Comparison of ENCODE assay signal across 31 cellular contexts in genomic region chr16:86835981-86836380, GRCh38.
"Had no signal": no experiment of that assay in that cellular context is flagged by ENCODE, and none has a peak within 500 bp of the region (broad histone marks: within the 10 kb centered on the region; RNA-seq: fewer than 3 reads in every experiment).

No MANE protein-coding gene starts in this region.

- H3K9me3 ChIP-seq: SJCRH30 had no signal

- H3K27me3 ChIP-seq: brain microvascular endothelial cell, MG63, SJCRH30 had no signal

- H3K4me1 ChIP-seq: SJCRH30 had no signal

- H3K4me3 ChIP-seq: MG63, PC-9, SJCRH30, SK-N-MC had no signal

- H3K36me3 ChIP-seq: brain microvascular endothelial cell, MG63, SJCRH30, WERI-Rb-1 had no signal

- H3K27ac ChIP-seq: brain microvascular endothelial cell, PC-9, SJCRH30, SK-N-MC, WERI-Rb-1 had no signal

- ATAC-seq: activated CD8-positive, alpha-beta memory T cell treated with anti-CD3 and anti-CD28 coated beads, Interleukin-2, amount 10 ng/mL, durations not matched to agents 7 days and 5 days; activated naive CD8-positive, alpha-beta T cell treated with anti-CD3 and anti-CD28 coated beads, Interleukin-2, amount 50 U/mL, for 24 hours had no signal

- DNase-seq: activated CD4-positive, alpha-beta memory T cell treated with anti-CD3 and anti-CD28 coated beads, Interleukin-2, amount 10 ng/mL, durations not matched to agents 7 days and 5 days; activated CD4-positive, alpha-beta T cell treated with anti-CD3 and anti-CD28 coated beads for 1 hour; activated CD4-positive, alpha-beta T cell treated with anti-CD3 and anti-CD28 coated beads for 48 hours; activated CD4-positive, CD25-positive, alpha-beta regulatory T cell; activated CD8-positive, alpha-beta memory T cell treated with anti-CD3 and anti-CD28 coated beads for 24 hours; activated CD8-positive, alpha-beta memory T cell treated with anti-CD3 and anti-CD28 coated beads, Interleukin-2, amount 10 ng/mL, durations not matched to agents 7 days and 5 days; activated CD8-positive, alpha-beta memory T cell treated with anti-CD3 and anti-CD28 coated beads, Interleukin-2, amount 50 U/mL, for 48 hours; activated effector memory CD4-positive, alpha-beta T cell treated with Interleukin-2 at 50 U/mL for 16 hours; activated naive CD4-positive, alpha-beta T cell treated with anti-CD3 and anti-CD28 coated beads, Interleukin-2, amount 10 ng/mL, durations not matched to agents 7 days and 5 days; activated naive CD8-positive, alpha-beta T cell treated with anti-CD3 and anti-CD28 coated beads, Interleukin-2, amount 50 U/mL, for 24 hours; activated T-cell treated with anti-CD3 and anti-CD28 coated beads, Interleukin-2, amount 50 U/mL, for 48 hours; anterior cingulate cortex; Kasumi-1; NCI-H1092; NCI-H1417; NCI-H146; NCI-H187 treated with DMSO at 0.1 percent for 48 hours; NCI-H2081 treated with DMSO at 0.1 percent for 48 hours; NCI-H446 treated with DMSO at 0.1 percent for 48 hours; NCI-H524; NCI-H69; NCI-H82; NK-92 treated with Interleukin-12 subunit alpha and Interleukin-12 subunit beta, amount 100 ng/mL, for 24 hours; PC-9; SHP77; SJCRH30; T1000; WERI-Rb-1 had no signal
